20 cellular contexts compared by ENCODE assay signal in the genomic region with DNA sequence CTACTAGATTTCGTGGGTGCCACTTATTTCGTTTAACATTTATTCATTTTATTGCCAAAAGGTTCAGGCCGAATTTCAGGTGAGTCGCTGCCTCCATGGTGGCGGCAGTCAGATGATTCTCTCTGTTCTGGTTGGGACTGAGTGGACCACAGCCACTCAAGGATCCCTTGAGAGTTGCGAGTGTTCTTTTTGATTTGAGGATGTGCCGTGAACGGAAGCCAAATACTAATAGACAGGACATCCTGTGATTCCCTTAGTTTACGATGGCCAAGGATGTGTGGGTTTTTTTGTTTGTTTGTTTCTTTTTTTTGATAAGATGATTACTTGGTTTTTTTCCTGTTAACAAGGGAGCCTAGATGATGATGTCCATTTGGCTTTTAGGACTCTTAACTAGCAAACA.
"Had no signal": no experiment of that assay in that cellular context is flagged by ENCODE, and none has a peak within 500 bp of the region (broad histone marks: within the 10 kb centered on the region; RNA-seq: fewer than 3 reads in every experiment).

No MANE protein-coding gene starts in this region.

- H3K36me3 ChIP-seq: MG63, SJSA1 had no signal

- H3K27ac ChIP-seq: SJSA1, SK-N-MC had no signal

- H3K27me3 ChIP-seq: MG63, SJSA1 had no signal

- H3K9me3 ChIP-seq: MG63, SJSA1 had no signal

- DNase-seq: Karpas-422, KG1, MG63, NCI-H1092, NCI-H1105 treated with DMSO at 0.1 percent for 48 hours, NCI-H1417 treated with DMSO at 0.1 percent for 48 hours, NCI-H146, NCI-H1694 treated with DMSO at 0.1 percent for 48 hours, NCI-H1930, NCI-H2081, NCI-H2107, NCI-H2227 treated with DMSO at 0.1 percent for 48 hours, NCI-H524, NCI-H526 treated with DMSO at 0.1 percent for 48 hours, NCI-H774, Right ventricle myocardium superior, RPMI8226, SIG-M5 had no signal

- H3K4me3 ChIP-seq: MG63, SJSA1, SK-N-MC had no signal
